ENCODE assay signal across 8 cellular contexts in genomic region chr5:91189480-91190332, GRCh38.
DNase-seq lines count a peak whose midpoint lies in the region; ATAC-seq and TF ChIP-seq lines count a peak whose summit lies in the region.

No MANE protein-coding gene starts in this region.

- no peaks in the 10 kb centered on the region for H3K36me3 ChIP-seq in esophagus muscularis mucosa

- H3K27me3 Mint-ChIP-seq in osteocyte (ENCODE audit: unreplicated experiment) = no peaks in the 10 kb centered on the region

- H3K4me3 ChIP-seq in esophagus muscularis mucosa = peak overlapping the region; percentile 13 to 40 (median 26)

- TF ChIP-seq POLR2A in esophagus muscularis mucosa (IDR thresholded peaks at IDR 0.05; ENCODE audit: low read depth) (no peak), erythroblast (IDR thresholded peaks at IDR 0.05; ENCODE audit: low read length) (no peak)

- DNase-seq in Daoy (ENCODE audit: low read depth) = peak; percentile 77
- DNase-seq in esophagus muscularis mucosa (ENCODE audit: extremely low spot score) = no peak
- no peak for DNase-seq in osteocyte (ENCODE audit: extremely low spot score, unreplicated experiment)
- DNase-seq in DMS53 treated with DMSO at 0.1 percent for 48 hours (lab: John Stamatoyannopoulos, UW; ENCODE audit: unreplicated experiment) = no peak
- no peak for DNase-seq in NK-92 (lab: John Stamatoyannopoulos, UW; ENCODE audit: unreplicated experiment)
- no peak for DNase-seq in erythroblast (lab: John Stamatoyannopoulos, UW)

- TF ChIP-seq CTCF in esophagus muscularis mucosa (IDR thresholded peaks at IDR 0.05) (no peak), osteocyte (IDR thresholded peaks at IDR 0.05) (no peak)

- ATAC-seq in HG03565 (IDR thresholded peaks at IDR 0.05; ENCODE audit: unreplicated experiment) (peak; percentile 78), HG03045 (IDR thresholded peaks at IDR 0.05; ENCODE audit: unreplicated experiment) (no peak)

- H3K4me1 Mint-ChIP-seq in osteocyte (ENCODE audit: unreplicated experiment) = peaks cover 18% of the 10 kb centered on the region

- no peaks in the 10 kb centered on the region for H3K9me3 ChIP-seq in esophagus muscularis mucosa

- H3K9me3 Mint-ChIP-seq in osteocyte (ENCODE audit: unreplicated experiment) = no peaks in the 10 kb centered on the region

- peak overlapping the region; percentile 85 for H3K27ac Mint-ChIP-seq in osteocyte (ENCODE audit: unreplicated experiment)

- peak overlapping the region; percentile 5 for H3K4me3 Mint-ChIP-seq in osteocyte (ENCODE audit: unreplicated experiment)

- H3K27me3 ChIP-seq in esophagus muscularis mucosa = no peaks in the 10 kb centered on the region

- WGBS in esophagus muscularis mucosa = 27% methylated on average over 8 of the region's 8 CpGs

- no peaks in the 10 kb centered on the region for H3K36me3 Mint-ChIP-seq in osteocyte (ENCODE audit: unreplicated experiment)

- intact Hi-C loops in esophagus muscularis mucosa (cut with DNase I) = no loop called here

- no peak for TF ChIP-seq EP300 in esophagus muscularis mucosa (IDR thresholded peaks at IDR 0.05)

- peak overlapping the region; percentile 70 to 79 (median 76) for H3K27ac ChIP-seq in esophagus muscularis mucosa (replicated peaks in 1 of 4)

- peaks cover 0 to 22% (median 19%) of the 10 kb centered on the region in 4 donors for H3K4me1 ChIP-seq in esophagus muscularis mucosa
